In the genomic region with DNA sequence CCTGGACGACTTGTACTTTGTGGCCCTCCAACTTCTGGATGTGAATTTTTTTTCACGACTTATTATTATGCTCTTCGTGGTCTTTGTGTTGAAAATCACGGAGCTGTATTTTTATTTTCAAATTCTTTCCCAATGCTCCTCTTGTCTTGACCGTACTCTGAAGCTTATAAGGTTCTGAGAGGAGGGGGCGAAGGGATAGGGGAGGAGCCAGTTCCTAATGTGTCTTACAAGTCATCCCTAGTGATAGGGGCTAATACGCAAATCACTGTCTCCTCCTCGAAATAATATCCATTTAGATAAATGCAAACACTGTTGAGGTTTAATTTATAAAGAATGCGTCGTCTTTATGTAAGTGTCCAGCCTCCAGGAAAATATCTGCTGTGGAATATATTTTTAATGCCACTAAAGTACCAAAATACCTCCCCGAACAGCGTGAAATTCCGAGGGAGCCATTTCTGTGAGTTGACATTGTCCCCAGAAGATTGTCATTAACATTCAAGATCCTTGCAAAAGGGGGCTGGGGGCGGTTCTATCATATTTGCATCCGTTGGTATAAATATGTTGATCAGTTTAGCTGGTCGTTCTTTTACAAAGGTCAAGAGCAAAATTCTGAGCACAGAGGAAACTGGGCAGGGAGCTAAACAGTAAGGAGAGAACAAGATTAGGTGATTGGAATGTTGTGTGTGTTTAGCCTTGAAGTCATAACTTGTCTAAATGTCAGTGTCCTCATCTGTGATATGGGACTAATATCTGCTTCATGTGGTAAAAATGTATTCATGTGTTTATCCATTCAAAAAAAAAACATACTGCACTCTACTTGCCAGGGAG, we compare ENCODE assay signal across 7 cellular contexts. TPM values are rescaled to one million over a fixed set of nuclear protein-coding genes. Genes with fewer than 3 reads are reported as not detected.
A peak's percentile ranks its signal among the peaks of the same experiment; 100 is the strongest.
DNase-seq lines count a peak whose midpoint lies in the region; ATAC-seq and TF ChIP-seq lines count a peak whose summit lies in the region.

No MANE protein-coding gene starts in this region.

- peak overlapping the region; percentile 94 for H3K4me3 ChIP-seq in HUES48 (ENCODE audit: low read depth, low read length)
- H3K4me3 ChIP-seq in ascending aorta: peak overlapping the region; percentile 76 to 84
- peak overlapping the region; percentile 98 for H3K4me3 ChIP-seq in kidney epithelial cell (ENCODE audit: low read depth, low read length)
- H3K4me3 ChIP-seq in subcutaneous abdominal adipose tissue (ENCODE audit: low read depth in 1 of 5, low read length in 5 of 5): peak overlapping the region; percentile 67 to 96 (median 80)

- DNase-seq in ascending aorta (ENCODE audit: low spot score in 2 of 2): no peak
- no peak for DNase-seq in kidney epithelial cell (ENCODE audit: low read depth)
- no peak for DNase-seq in posterior vena cava (ENCODE audit: low spot score)

- H3K27me3 ChIP-seq in HUES48 (ENCODE audit: control insufficient read depth, insufficient read depth, low read length): peaks cover 22% of the 10 kb centered on the region
- no peaks in the 10 kb centered on the region for H3K27me3 ChIP-seq in ascending aorta
- H3K27me3 ChIP-seq in kidney epithelial cell (ENCODE audit: control insufficient read depth, insufficient read depth, low read length): no peaks in the 10 kb centered on the region
- peaks cover 0 to 12% (median 3%) of the 10 kb centered on the region in 5 donors for H3K27me3 ChIP-seq in subcutaneous abdominal adipose tissue (ENCODE audit: control insufficient read depth in 5 of 5, insufficient read depth in 4 of 5, low read length in 5 of 5)

- H3K4me1 ChIP-seq in HUES48 (ENCODE audit: control insufficient read depth, insufficient read depth, low read length): peaks cover 16% of the 10 kb centered on the region
- no peaks in the 10 kb centered on the region for H3K4me1 ChIP-seq in ascending aorta
- H3K4me1 ChIP-seq in subcutaneous abdominal adipose tissue (ENCODE audit: control insufficient read depth in 5 of 5, insufficient read depth in 5 of 5, low read length in 5 of 5): peaks cover 2 to 53% (median 47%) of the 10 kb centered on the region in 5 donors

- TF ChIP-seq CTCF in ascending aorta (IDR thresholded peaks at IDR 0.05) (no peak), kidney epithelial cell (IDR thresholded peaks at IDR 0.05; ENCODE audit: insufficient read depth, low read length, poor library complexity, severe bottlenecking) (no peak)

- H3K27ac ChIP-seq in HUES48 (ENCODE audit: low read depth, low read length) (peak overlapping the region; percentile 83), ascending aorta (peak overlapping the region; percentile 95 to 96), subcutaneous abdominal adipose tissue (ENCODE audit: low read depth, low read length) (peak overlapping the region; percentile 93)

- ATAC-seq in HG03439 (IDR thresholded peaks at IDR 0.05; ENCODE audit: unreplicated experiment) (no peak), GM18517 (IDR thresholded peaks at IDR 0.05; ENCODE audit: unreplicated experiment) (no peak)

- H3K36me3 ChIP-seq in HUES48 (ENCODE audit: control insufficient read depth, insufficient read depth, low read length) (no peaks in the 10 kb centered on the region), ascending aorta (no peaks in the 10 kb centered on the region), kidney epithelial cell (ENCODE audit: control insufficient read depth, insufficient read depth, low read length) (no peaks in the 10 kb centered on the region), subcutaneous abdominal adipose tissue (ENCODE audit: control insufficient read depth in 5 of 5, insufficient read depth in 5 of 5, low read length in 5 of 5) (no peaks in the 10 kb centered on the region)

- no peaks in the 10 kb centered on the region for H3K9me3 ChIP-seq in HUES48 (ENCODE audit: control insufficient read depth, insufficient read depth, low read length)
- no peaks in the 10 kb centered on the region for H3K9me3 ChIP-seq in ascending aorta
- H3K9me3 ChIP-seq in subcutaneous abdominal adipose tissue (ENCODE audit: control insufficient read depth in 5 of 5, low read length in 5 of 5): no peaks in the 10 kb centered on the region

- peak overlapping the region; percentile 69; the same call in 1 of the 2 replicates for H3K9ac ChIP-seq in HUES48 (ENCODE audit: low read depth, low read length)
- peak overlapping the region; percentile 53 to 81 (median 68) for H3K9ac ChIP-seq in subcutaneous abdominal adipose tissue (ENCODE audit: low read length in 5 of 5)

- intact Hi-C loops in ascending aorta (cut with DNase I) (loop anchor here (2.0 to 10.0 kb wide), 7 partner anchors 35 to 1605 kb away; no protein-coding TSS in a partner anchor), posterior vena cava (cut with DNase I) (loop anchor here (10.0 kb wide), 3 partner anchors 53 to 217 kb away; no protein-coding TSS in a partner anchor)

RNA-seq across cellular contexts. Expression of gene FAT1, which starts 3.7 kb away (rescaled TPM):
- 52.9 TPM for total RNA-seq in ascending aorta
- 344 and 359 TPM in 2 replicates for total RNA-seq in kidney epithelial cell
- 10 to 100 TPM; 75.5 to 85.9 TPM for total RNA-seq in posterior vena cava
